1 cellular context compared by ENCODE assay signal in genomic region chr17:72501404-72502110, GRCh38.
TF ChIP-seq lines count a peak whose summit lies in the region.

No MANE protein-coding gene starts in this region.

TF ChIP-seq in HepG2, 621 proteins besides CTCF, POLR2A, EP300 and RAD21 (continued from another document and continues in another):
- TF ChIP-seq ZNF281 (CRISPR knock-in tag; IDR thresholded peaks at IDR 0.05; ENCODE audit: borderline replicate concordance) (no peak; the same call in 1 of the 2 replicates), ZBTB44 (CRISPR knock-in tag; IDR thresholded peaks at IDR 0.05) (no peak), GABPB1 (CRISPR knock-in tag; IDR thresholded peaks at IDR 0.05) (peak; percentile 46; the same call in 1 of the 2 replicates), ZSCAN12 (CRISPR knock-in tag; IDR thresholded peaks at IDR 0.05) (no peak; the same call in 1 of the 2 replicates), ATAD3A (CRISPR knock-in tag; IDR thresholded peaks at IDR 0.05) (no peak), ZNF816 (CRISPR knock-in tag; IDR thresholded peaks at IDR 0.05; ENCODE audit: borderline replicate concordance) (no peak), IKZF4 (CRISPR knock-in tag; IDR thresholded peaks at IDR 0.05; ENCODE audit: borderline replicate concordance, low read depth, not compliant biosample characterization) (no peak), KMT2A (CRISPR knock-in tag; IDR thresholded peaks at IDR 0.05) (peak; percentile 60; the same call in 1 of the 2 replicates), SRY (CRISPR knock-in tag; IDR thresholded peaks at IDR 0.05) (no peak), ZNF646 (CRISPR knock-in tag; IDR thresholded peaks at IDR 0.05) (no peak), SP2 (CRISPR knock-in tag; IDR thresholded peaks at IDR 0.05) (no peak), HMG20B (CRISPR knock-in tag; conservative IDR thresholded peaks at IDR 0.05) (peak; percentile 36; the same call in 1 of the 2 replicates), THYN1 (CRISPR knock-in tag; IDR thresholded peaks at IDR 0.05; ENCODE audit: borderline replicate concordance, low read depth) (no peak), GMEB2 (CRISPR knock-in tag; IDR thresholded peaks at IDR 0.05; ENCODE audit: low read depth) (no peak), SMAD9 (CRISPR knock-in tag; IDR thresholded peaks at IDR 0.05) (no peak), ZNF251 (CRISPR knock-in tag; IDR thresholded peaks at IDR 0.05) (no peak), ISX (CRISPR knock-in tag; conservative IDR thresholded peaks at IDR 0.05) (no peak), ZFP36 (IDR thresholded peaks at IDR 0.05; ENCODE audit: borderline replicate concordance, low read depth, low read length, partially characterized antibody) (no peak), FOXA1 (IDR thresholded peaks at IDR 0.05) (no peak), FOXA1 (CRISPR knock-in tag; IDR thresholded peaks at IDR 0.05) (peak; percentile 91), NFKB2 (CRISPR knock-in tag; IDR thresholded peaks at IDR 0.05; ENCODE audit: borderline replicate concordance) (peak; percentile 91; the same call in 1 of the 2 replicates), MXD4 (CRISPR knock-in tag; IDR thresholded peaks at IDR 0.05) (no peak), ZBTB37 (CRISPR knock-in tag; IDR thresholded peaks at IDR 0.05) (peak; percentile 61; the same call in 1 of the 2 replicates), ZNF788 (CRISPR knock-in tag; IDR thresholded peaks at IDR 0.05; ENCODE audit: borderline replicate concordance) (no peak), ZNF318 (CRISPR knock-in tag; IDR thresholded peaks at IDR 0.05) (no peak), CBFB (CRISPR knock-in tag; IDR thresholded peaks at IDR 0.05) (no peak), ZNF207 (IDR thresholded peaks at IDR 0.05; ENCODE audit: borderline replicate concordance) (no peak), ATF4 (CRISPR knock-in tag; IDR thresholded peaks at IDR 0.05) (peak in 1 of 2 experiments; percentile 99; a peak in 2 of 4 replicates), ZSCAN29 (CRISPR knock-in tag; conservative IDR thresholded peaks at IDR 0.05) (0 out of 2 replicates have a peak, but pooled peaks have one; percentile 57), THAP11 (CRISPR knock-in tag; IDR thresholded peaks at IDR 0.05) (no peak), ZNF652 (CRISPR knock-in tag; IDR thresholded peaks at IDR 0.05; ENCODE audit: borderline replicate concordance, low read depth) (no peak), ZNF766 (CRISPR knock-in tag; IDR thresholded peaks at IDR 0.05; ENCODE audit: borderline replicate concordance) (no peak), SALL2 (CRISPR knock-in tag; IDR thresholded peaks at IDR 0.05) (peak; percentile 56; the same call in 1 of the 2 replicates)
